ENCODE assay signal across 8 cellular contexts in the genomic region with DNA sequence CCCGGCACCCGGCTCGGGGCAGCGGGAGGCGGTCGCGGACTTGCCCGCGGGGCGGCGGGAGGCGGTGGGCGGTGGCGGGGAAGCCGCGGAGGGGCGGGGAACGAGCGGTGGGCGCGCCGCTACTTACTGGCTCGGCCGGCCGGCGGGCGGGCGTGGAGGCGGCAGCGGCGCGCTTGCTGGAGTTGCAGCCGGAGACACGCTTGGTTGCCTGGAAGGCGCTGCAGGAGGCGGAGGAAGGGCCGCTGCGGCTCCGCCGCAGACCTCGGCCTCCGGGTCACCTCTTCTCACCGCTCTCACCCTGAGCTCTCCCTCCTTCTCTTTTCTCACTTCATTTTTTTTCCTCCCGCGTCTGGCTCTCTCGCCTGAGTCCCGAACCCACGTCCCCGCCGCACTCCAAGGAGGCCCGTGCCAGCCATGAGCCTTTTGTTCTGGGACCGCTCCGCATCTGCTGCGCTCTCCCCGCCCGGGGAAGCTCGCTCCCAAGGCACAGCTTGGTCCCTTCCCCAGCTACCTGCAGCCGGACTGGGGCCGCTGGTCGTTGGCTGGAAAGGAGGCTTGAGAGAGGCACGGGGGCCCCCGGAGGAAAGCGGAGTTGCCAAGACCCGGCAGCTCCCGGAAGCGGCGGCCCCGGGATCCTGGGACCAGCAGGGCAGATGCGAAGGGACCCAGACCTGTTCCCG. TPM values are rescaled to one million over a fixed set of nuclear protein-coding genes. Genes with fewer than 3 reads are reported as not detected.
DNase-seq lines count a peak whose midpoint lies in the region; ATAC-seq, FAIRE-seq and TF ChIP-seq lines count a peak whose summit lies in the region.

No MANE protein-coding gene starts in this region.

- H2AFZ ChIP-seq in OCI-LY7 (ENCODE audit: low read length) (peak overlapping the region; percentile 91), endothelial cell of umbilical vein (ENCODE audit: low read depth, low read length) (peak overlapping the region; percentile 29)

- H3K9me2 ChIP-seq in OCI-LY7 (ENCODE audit: insufficient read depth, low read length): no peaks in the 10 kb centered on the region

- no TSS peak for BruUV-seq in OCI-LY7 (replicated peaks; lab: Mats Ljungman, UMichigan)
- BruUV-seq in endothelial cell of umbilical vein (replicated peaks; lab: Mats Ljungman, UMichigan): no TSS peak

- no peak overlapping the region for H3K27ac Mint-ChIP-seq in progenitor cell of endocrine pancreas

- H3K36me3 ChIP-seq in OCI-LY7 (ENCODE audit: insufficient read depth, low read length) (no peaks in the 10 kb centered on the region), endothelial cell of umbilical vein (ENCODE audit: control insufficient read depth in 2 of 2, extremely low read depth in 1 of 2, insufficient read depth in 2 of 2, low read length in 2 of 2) (no peaks in the 10 kb centered on the region)

- no peaks in the 10 kb centered on the region for H3K9me3 Mint-ChIP-seq in progenitor cell of endocrine pancreas (ENCODE audit: low read depth)

- H3K4me3 ChIP-seq in OCI-LY7 (ENCODE audit: low read depth, low read length, poor library complexity, severe bottlenecking) (peak overlapping the region; percentile 74), endothelial cell of umbilical vein (replicated peaks in 1 of 3; ENCODE audit: insufficient read depth in 1 of 3, low read depth in 1 of 3, low read length in 3 of 3) (peak overlapping the region in 2 of 3 experiments; percentile 3 to 15)

- no peak for TF ChIP-seq POLR2A in endothelial cell of umbilical vein (IDR thresholded peaks at IDR 0.05; ENCODE audit: low read depth, low read length)

- no peaks in the 10 kb centered on the region for H3K36me3 Mint-ChIP-seq in progenitor cell of endocrine pancreas (ENCODE audit: insufficient read depth)

- peak; percentile 36 for DNase-seq in GM03348 (ENCODE audit: low spot score)
- peak; percentile 84 for DNase-seq in OCI-LY7 (ENCODE audit: low spot score)
- DNase-seq in endothelial cell of umbilical vein (ENCODE audit: low read depth, low spot score): no peak
- peak; percentile 41 for DNase-seq in progenitor cell of endocrine pancreas (ENCODE audit: low spot score, unreplicated experiment)
- no peak for DNase-seq in Ammon's horn (ENCODE audit: low spot score)
- no peak for DNase-seq in effector CD8-positive, alpha-beta T cell (lab: John Stamatoyannopoulos, UW)

- POLR2A ChIA-PET in OCI-LY7 (lab: Charles Lee) (interaction anchor here (0.5 to 1.2 kb wide), 4 partner anchors 22 to 456 kb away, joined by 3 to 4 read pairs (median 4); a partner anchor contains a TSS), endothelial cell of umbilical vein (lab: Charles Lee) (no interaction called here)

- no peaks in the 10 kb centered on the region for H3K79me2 ChIP-seq in OCI-LY7 (ENCODE audit: insufficient read depth, low read depth, low read length)
- no peaks in the 10 kb centered on the region for H3K79me2 ChIP-seq in endothelial cell of umbilical vein (ENCODE audit: control insufficient read depth, insufficient read depth, low read length)

- CTCF ChIA-PET in OCI-LY7 (lab: Charles Lee; ENCODE audit: unreplicated experiment): no interaction called here
- CTCF ChIA-PET in endothelial cell of umbilical vein (lab: Charles Lee): no interaction called here

- peaks cover 50% of the 10 kb centered on the region for H3K27me3 Mint-ChIP-seq in progenitor cell of endocrine pancreas

- H3K4me2 ChIP-seq in OCI-LY7 (ENCODE audit: low read length): peak overlapping the region; percentile 91
- H3K4me2 ChIP-seq in endothelial cell of umbilical vein (ENCODE audit: insufficient read depth, low read length): peak overlapping the region; percentile 47

- dilution Hi-C loops in endothelial cell of umbilical vein (cut with MboI; ENCODE audit: extremely low pct_ligation_motif_present, low sequenced_read_pairs): no loop called here

- FAIRE-seq in endothelial cell of umbilical vein (lab: Jason Lieb, UNC): no peak

- peak overlapping the region; percentile 78 for H3K4me3 Mint-ChIP-seq in progenitor cell of endocrine pancreas (ENCODE audit: low read depth)

- no peaks in the 10 kb centered on the region for H3K9me1 ChIP-seq in endothelial cell of umbilical vein (replicated peaks; ENCODE audit: control insufficient read depth, extremely low read depth, insufficient read depth, low read length)

- intact Hi-C loops in OCI-LY7 (cut with micrococcal nuclease; ENCODE audit: unreplicated experiment) (loop anchor here (5.0 kb wide), 1 partner anchor 64 kb away; a partner anchor contains a TSS), endothelial cell of umbilical vein (cut with micrococcal nuclease) (no loop called here)

- ATAC-seq in GM19328 (IDR thresholded peaks at IDR 0.05; ENCODE audit: unreplicated experiment) (peak; percentile 85), HG03159 (IDR thresholded peaks at IDR 0.05; ENCODE audit: unreplicated experiment) (peak; percentile 88)

- H3K4me1 Mint-ChIP-seq in progenitor cell of endocrine pancreas (ENCODE audit: low read depth): peaks cover 4% of the 10 kb centered on the region

- TF ChIP-seq CTCF in OCI-LY7 (conservative IDR thresholded peaks at IDR 0.05; ENCODE audit: low read length): no peak
- no peak for TF ChIP-seq CTCF in endothelial cell of umbilical vein (IDR thresholded peaks at IDR 0.05; ENCODE audit: extremely low read depth in 1 of 2, insufficient read depth in 1 of 2, low read depth in 1 of 2, low read length in 2 of 2)
- TF ChIP-seq CTCF in progenitor cell of endocrine pancreas (IDR thresholded peaks at IDR 0.05; ENCODE audit: unreplicated experiment): no peak

- H4K20me1 ChIP-seq in OCI-LY7 (ENCODE audit: insufficient read depth, low read length) (no peaks in the 10 kb centered on the region), endothelial cell of umbilical vein (replicated peaks; ENCODE audit: control insufficient read depth, extremely low read depth, insufficient read depth, low read length) (no peaks in the 10 kb centered on the region)

- no peak overlapping the region for H3K9ac ChIP-seq in endothelial cell of umbilical vein (replicated peaks; ENCODE audit: extremely low read depth, insufficient read depth, low read length)

- H3K9me3 ChIP-seq in OCI-LY7 (ENCODE audit: low read length) (no peaks in the 10 kb centered on the region), endothelial cell of umbilical vein (replicated peaks; ENCODE audit: control insufficient read depth, insufficient read depth, low read length) (no peaks in the 10 kb centered on the region)

- H3K27ac ChIP-seq in OCI-LY7 (ENCODE audit: low read depth, low read length, poor library complexity, severe bottlenecking): no peak overlapping the region
- no peak overlapping the region for H3K27ac ChIP-seq in endothelial cell of umbilical vein (ENCODE audit: insufficient read depth, low read depth, low read length)

- peaks cover 9% of the 10 kb centered on the region for H3K4me1 ChIP-seq in OCI-LY7 (ENCODE audit: insufficient read depth, low read length, poor library complexity, severe bottlenecking)
- no peaks in the 10 kb centered on the region for H3K4me1 ChIP-seq in endothelial cell of umbilical vein (ENCODE audit: control insufficient read depth, extremely low read depth, insufficient read depth, low read length)

- peaks cover 50 to 64% of the 10 kb centered on the region in 2 experiments for H3K27me3 ChIP-seq in endothelial cell of umbilical vein (ENCODE audit: control insufficient read depth in 2 of 2, insufficient read depth in 2 of 2, low read length in 2 of 2)

TF ChIP-seq in endothelial cell of umbilical vein, 7 proteins besides CTCF, POLR2A, EP300 and RAD21:
- no peak for TF ChIP-seq EZH2 (IDR thresholded peaks at IDR 0.05; ENCODE audit: borderline replicate concordance, low read depth, low read length, severe bottlenecking)
- no peak for TF ChIP-seq MYC (IDR thresholded peaks at IDR 0.05; ENCODE audit: low read depth, low read length)
- TF ChIP-seq JUN (IDR thresholded peaks at IDR 0.05; ENCODE audit: borderline replicate concordance, insufficient read depth, insufficient read length, low read depth): no peak
- TF ChIP-seq, protein P1, sequence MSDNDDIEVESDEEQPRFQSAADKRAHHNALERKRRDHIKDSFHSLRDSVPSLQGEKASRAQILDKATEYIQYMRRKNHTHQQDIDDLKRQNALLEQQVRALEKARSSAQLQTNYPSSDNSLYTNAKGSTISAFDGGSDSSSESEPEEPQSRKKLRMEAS (IDR thresholded peaks at IDR 0.05; ENCODE audit: insufficient read depth, insufficient read length): no peak
- no peak for TF ChIP-seq GATA2 (IDR thresholded peaks at IDR 0.05; ENCODE audit: insufficient read depth, insufficient read length, low read depth, low read length)
- no peak for TF ChIP-seq FOS (IDR thresholded peaks at IDR 0.05; ENCODE audit: borderline replicate concordance, insufficient read depth, low read length)
- no peak for TF ChIP-seq POLR2AphosphoS5 (IDR thresholded peaks at IDR 0.05; ENCODE audit: insufficient read depth, low read depth, low read length)

RNA-seq across cellular contexts. Expression of a gene that starts 0.6 kb away (rescaled TPM):
- 0.33 and 0.73 TPM in 2 replicates for total RNA-seq in OCI-LY7 (2014; rRNA removed; shearing (Covaris generic))
- total RNA-seq in OCI-LY7 (2022) (0.68 and 1.00 TPM in 2 replicates), endothelial cell of umbilical vein (not detected in 2 replicates), progenitor cell of endocrine pancreas (0.24 and 0.80 TPM in 2 replicates)
- polyA plus RNA-seq in endothelial cell of umbilical vein: not detected in 2 replicates
- polyA plus RNA-seq in endothelial cell of umbilical vein (2011; cell fraction: cytosol; rRNA removed): not detected in 2 replicates
- not detected in 2 replicates for polyA plus RNA-seq in endothelial cell of umbilical vein (2011; cell fraction: nucleus; rRNA removed)
- not detected in 2 replicates for polyA plus RNA-seq in endothelial cell of umbilical vein (2012)
- not detected in 2 replicates for polyA minus RNA-seq in endothelial cell of umbilical vein
- polyA minus RNA-seq in endothelial cell of umbilical vein (2011; cell fraction: cytosol; rRNA and poly(A)+ RNA removed): not detected
- not detected in 2 replicates for polyA minus RNA-seq in endothelial cell of umbilical vein (2011; cell fraction: nucleus; rRNA and poly(A)+ RNA removed)

Comparison
In these comparisons a context has a peak if more than half of its experiments do, and no peak if none do; other contexts are left out.
1. DNase-seq: peak in GM03348 (single experiment), OCI-LY7 (single experiment) and progenitor cell of endocrine pancreas (single experiment); none in endothelial cell of umbilical vein (single experiment), Ammon's horn (single experiment) and effector CD8-positive, alpha-beta T cell (single experiment).